21 cellular contexts compared by ENCODE assay signal in genomic region chr22:39593931-39594285, GRCh38. TPM values are rescaled to one million over a fixed set of nuclear protein-coding genes. Genes with fewer than 3 reads are reported as not detected.
"Had no signal": no experiment of that assay in that cellular context is flagged by ENCODE, and none has a peak within 500 bp of the region (broad histone marks: within the 10 kb centered on the region; RNA-seq: fewer than 3 reads in every experiment).

No MANE protein-coding gene starts in this region.

- H3K27ac ChIP-seq: ascending aorta, PC-9 had no signal

- H2AFZ ChIP-seq: PC-9 had no signal

- ATAC-seq: activated CD4-positive, CD25-positive, alpha-beta regulatory T cell treated with anti-CD3 and anti-CD28 coated beads, Interleukin-2, amount 50 U/mL, for 24 hours; activated CD8-positive, alpha-beta T cell treated with anti-CD3 and anti-CD28 coated beads for 36 hours had no signal

- H3K36me3 Mint-ChIP-seq: activated naive CD4-positive, alpha-beta T cell treated with anti-CD3 and anti-CD28 coated beads, Interleukin-2, amount 50 U/mL, for 24 hours; brain had no signal

- H3K4me3 ChIP-seq: ascending aorta, MG63, PC-9 had no signal

- DNase-seq: activated CD4-positive, alpha-beta T cell treated with anti-CD3 and anti-CD28 coated beads for 4 hours; activated CD8-positive, alpha-beta memory T cell treated with anti-CD3 and anti-CD28 coated beads, Interleukin-2, amount 50 U/mL, for 4 hours; activated CD8-positive, alpha-beta T cell treated with anti-CD3 and anti-CD28 coated beads for 36 hours; activated effector memory CD4-positive, alpha-beta T cell treated with Interleukin-2 at 50 U/mL for 16 hours; activated naive CD4-positive, alpha-beta T cell; activated T-cell treated with anti-CD3 and anti-CD28 coated beads, Interleukin-2, amount 50 U/mL, for 1 hour; amniotic stem cell; MG63; NCI-H1105; NCI-H1436; NCI-H187; NCI-H2081; PC-9; SHP77 treated with DMSO at 0.1 percent for 48 hours had no signal

- H3K27me3 Mint-ChIP-seq: activated naive CD4-positive, alpha-beta T cell treated with anti-CD3 and anti-CD28 coated beads, Interleukin-2, amount 50 U/mL, for 24 hours had no signal

- H3K9me3 ChIP-seq: ascending aorta, MG63 had no signal

- H3K27ac Mint-ChIP-seq: activated CD8-positive, alpha-beta T cell treated with anti-CD3 and anti-CD28 coated beads for 36 hours had no signal

- H3K9me3 Mint-ChIP-seq: activated CD8-positive, alpha-beta T cell treated with anti-CD3 and anti-CD28 coated beads for 36 hours; activated naive CD4-positive, alpha-beta T cell treated with anti-CD3 and anti-CD28 coated beads, Interleukin-2, amount 50 U/mL, for 24 hours; central memory CD8-positive, alpha-beta T cell; T-helper 1 cell treated with Interleukin-12 subunit alpha and Interleukin-12 subunit beta and Interleukin-4 antibody, amounts not matched to agents 30 μg/mL and 1 μg/mL, for 36 hours had no signal

- H3K4me3 Mint-ChIP-seq: activated CD8-positive, alpha-beta T cell treated with anti-CD3 and anti-CD28 coated beads for 36 hours; activated naive CD4-positive, alpha-beta T cell treated with anti-CD3 and anti-CD28 coated beads, Interleukin-2, amount 50 U/mL, for 24 hours; brain; central memory CD8-positive, alpha-beta T cell; T-helper 1 cell treated with Interleukin-12 subunit alpha and Interleukin-12 subunit beta and Interleukin-4 antibody, amounts not matched to agents 30 μg/mL and 1 μg/mL, for 36 hours had no signal

- H3K36me3 ChIP-seq: ascending aorta, MG63 had no signal

- H3K27me3 ChIP-seq: ascending aorta, MG63 had no signal

RNA-seq across cellular contexts. Expression of gene CACNA1I, which starts 23.4 kb away (rescaled TPM):
- total RNA-seq: ascending aorta, SK-MEL-5 had no signal
